1 cellular context compared by ENCODE assay signal in the genomic region with DNA sequence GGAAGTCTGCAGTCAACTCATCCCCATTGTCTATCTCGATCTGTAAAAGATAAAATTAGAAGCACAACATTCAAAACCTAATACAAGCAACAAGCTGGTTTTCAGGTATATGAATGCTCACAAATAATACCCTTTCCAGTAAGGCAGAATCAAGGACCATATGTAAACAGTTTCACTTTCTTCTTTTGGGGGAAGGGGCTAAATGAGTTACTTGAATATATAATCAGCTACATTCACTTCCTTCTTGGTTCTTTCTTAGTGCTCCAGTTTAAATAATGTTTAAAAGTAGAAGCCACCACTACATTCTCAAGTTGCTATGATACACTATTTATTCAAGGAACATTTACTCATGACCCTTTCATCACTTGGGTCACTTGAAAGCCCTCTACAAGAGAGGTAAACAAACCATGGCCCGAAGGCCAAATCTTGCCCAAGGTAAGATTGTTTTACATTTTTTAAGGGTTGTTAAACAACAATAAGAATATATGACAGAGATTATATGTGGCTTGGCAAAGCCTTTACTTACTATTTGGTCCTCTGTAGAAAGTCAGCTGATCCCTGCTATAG.
TF ChIP-seq lines count a peak whose summit lies in the region.

No MANE protein-coding gene starts in this region.

TF ChIP-seq in HEK293, 187 proteins besides CTCF, POLR2A, EP300 and RAD21 (continued from another document):
- TF ChIP-seq ZBTB26 (tag by site-specific recombination; optimal IDR thresholded peaks at IDR 0.05): no peak
